In the genomic region with DNA sequence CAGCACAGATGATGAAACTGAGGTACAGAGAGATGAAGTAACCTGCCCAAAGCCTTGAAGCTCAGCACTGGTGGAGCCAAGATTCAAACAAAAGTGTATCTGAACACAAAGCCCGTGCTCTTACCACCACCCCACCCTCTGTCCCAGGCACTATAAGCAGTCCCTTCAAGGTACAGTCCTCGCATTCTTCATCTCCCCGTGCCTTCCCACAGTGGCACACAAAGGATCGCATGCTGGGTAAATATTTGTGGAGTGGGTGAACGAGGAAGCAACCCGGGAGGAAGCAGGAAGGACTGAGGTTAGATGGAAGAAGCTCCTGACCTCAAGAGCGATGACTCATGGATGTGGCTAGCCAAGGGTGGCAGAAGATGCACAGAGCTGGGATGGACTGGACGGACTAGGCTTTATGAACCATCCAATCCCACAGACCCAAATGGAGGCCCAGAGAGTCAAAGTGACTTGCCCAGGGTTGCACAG, we compare ENCODE assay signal across 1 cellular context.
TF ChIP-seq lines count a peak whose summit lies in the region.

No MANE protein-coding gene starts in this region.

TF ChIP-seq in SK-N-SH, 30 proteins besides CTCF, POLR2A, EP300 and RAD21 (continued from another document):
- TF ChIP-seq, protein P1, sequence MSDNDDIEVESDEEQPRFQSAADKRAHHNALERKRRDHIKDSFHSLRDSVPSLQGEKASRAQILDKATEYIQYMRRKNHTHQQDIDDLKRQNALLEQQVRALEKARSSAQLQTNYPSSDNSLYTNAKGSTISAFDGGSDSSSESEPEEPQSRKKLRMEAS (IDR thresholded peaks at IDR 0.05; ENCODE audit: low read depth), result peak; percentile 66; the same call in 1 of the 2 replicates
- TF ChIP-seq GATA2 (CRISPR knock-in tag; IDR thresholded peaks at IDR 0.05) (no peak), NFIC (IDR thresholded peaks at IDR 0.05; ENCODE audit: borderline replicate concordance) (no peak)
